In the genomic region with DNA sequence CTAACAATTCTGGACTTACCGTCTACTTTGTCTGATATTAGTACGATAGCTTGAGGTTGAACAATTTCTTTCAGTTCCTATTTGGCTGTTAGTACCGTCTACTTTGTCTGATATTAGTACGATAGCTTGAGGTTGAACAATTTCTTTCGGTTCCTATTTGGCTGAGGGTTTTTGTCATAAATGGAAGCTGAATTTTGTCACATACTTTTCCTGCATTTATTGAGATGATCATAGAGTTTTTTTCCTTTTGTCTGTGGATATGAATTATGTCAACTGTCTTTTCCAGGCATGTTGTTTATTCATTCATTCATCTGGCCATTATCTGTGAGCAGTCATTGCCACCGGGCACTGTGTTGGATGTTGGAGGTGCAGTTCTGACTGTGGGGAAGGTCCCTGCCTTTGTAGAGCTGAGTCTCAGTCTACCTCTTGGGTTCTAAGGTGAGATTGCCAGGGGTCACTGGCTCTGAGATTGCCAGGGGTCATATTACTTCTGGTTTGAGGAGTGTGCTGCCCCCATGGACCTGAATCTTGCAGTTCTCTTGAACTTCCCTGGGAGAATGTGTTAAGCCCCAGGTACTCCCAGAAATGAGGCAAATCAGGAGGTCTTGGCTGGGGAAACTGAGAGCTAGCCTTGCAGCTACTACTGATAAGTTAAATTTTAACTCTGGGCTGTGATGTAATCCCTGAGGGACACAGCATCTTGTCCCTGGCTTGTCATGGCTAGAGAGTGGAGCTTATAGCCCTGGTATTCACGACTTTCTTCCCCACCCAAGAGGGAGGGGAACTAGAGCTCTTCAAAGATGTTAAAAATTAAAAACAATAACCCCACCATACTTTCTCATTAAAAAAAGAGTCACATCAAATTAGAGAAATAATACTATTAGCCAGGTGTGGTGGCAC, we compare ENCODE assay signal across 11 cellular contexts.
A peak's percentile ranks its signal among the peaks of the same experiment; 100 is the strongest.
DNase-seq lines count a peak whose midpoint lies in the region; ATAC-seq, FAIRE-seq and TF ChIP-seq lines count a peak whose summit lies in the region.
"Had no signal": no experiment of that assay in that cellular context is flagged by ENCODE, and none has a peak within 500 bp of the region (broad histone marks: within the 10 kb centered on the region; RNA-seq: fewer than 3 reads in every experiment).

No MANE protein-coding gene starts in this region.

- no TSS peak for BruUV-seq in Caco-2 (replicated peaks; lab: Mats Ljungman, UMichigan)

- H3K4me1 ChIP-seq in astrocyte (ENCODE audit: insufficient read depth, low read length) (peaks cover 7% of the 10 kb centered on the region), Caco-2 (no peaks in the 10 kb centered on the region)

- H2AFZ ChIP-seq in astrocyte (ENCODE audit: low read depth, low read length) = no peak overlapping the region

- H3K4me3 Mint-ChIP-seq in astrocyte (ENCODE audit: unreplicated experiment) (no peak overlapping the region), Caco-2 (ENCODE audit: unreplicated experiment) (no peak overlapping the region)

- no peak overlapping the region for H3K4me2 ChIP-seq in astrocyte (ENCODE audit: low read length)

- no peaks in the 10 kb centered on the region for H3K36me3 ChIP-seq in astrocyte (ENCODE audit: insufficient read depth, low read length)
- H3K36me3 ChIP-seq in Caco-2 (ENCODE audit: control insufficient read depth, insufficient read depth, low read length) = no peaks in the 10 kb centered on the region

- no peaks in the 10 kb centered on the region for H4K20me1 ChIP-seq in astrocyte (ENCODE audit: insufficient read depth, low read length)

- POLR2A ChIA-PET in Caco-2 (lab: Charles Lee) = no interaction called here

- H3K36me3 Mint-ChIP-seq in astrocyte (ENCODE audit: low read depth, unreplicated experiment) (no peaks in the 10 kb centered on the region), Caco-2 (ENCODE audit: insufficient read depth, unreplicated experiment) (peaks cover 6% of the 10 kb centered on the region)

- no peak overlapping the region for H3K27ac ChIP-seq in astrocyte (ENCODE audit: low read depth, low read length)

- H3K4me3 ChIP-seq in astrocyte (ENCODE audit: insufficient read depth, low read depth, low read length) (no peak overlapping the region), Caco-2 (ENCODE audit: low read depth, low read length) (no peak overlapping the region)

- H3K27ac Mint-ChIP-seq in astrocyte (ENCODE audit: unreplicated experiment) (no peak overlapping the region), Caco-2 (ENCODE audit: unreplicated experiment) (no peak overlapping the region)

- H3K27me3 ChIP-seq in astrocyte (ENCODE audit: insufficient read depth, low read length) = no peaks in the 10 kb centered on the region
- H3K27me3 ChIP-seq in Caco-2 (replicated peaks; ENCODE audit: control insufficient read depth, insufficient read depth, low read length) = no peaks in the 10 kb centered on the region

- H3K4me1 Mint-ChIP-seq in astrocyte (ENCODE audit: low read depth, unreplicated experiment) (no peaks in the 10 kb centered on the region), Caco-2 (ENCODE audit: low read depth, unreplicated experiment) (peaks cover 7% of the 10 kb centered on the region)

- FAIRE-seq in astrocyte (lab: Jason Lieb, UNC) = peak; percentile 47

- DNase-seq in astrocyte (ENCODE audit: low read depth) = no peak
- DNase-seq in activated CD8-positive, alpha-beta memory T cell treated with anti-CD3 and anti-CD28 coated beads for 24 hours = no peak
- DNase-seq in activated CD4-positive, alpha-beta T cell treated with anti-CD3 and anti-CD28 coated beads for 4 hours = no peak
- no peak for DNase-seq in RPMI8226
- no peak for DNase-seq in Caco-2
- DNase-seq: DND-41, glutamatergic neuron, NCI-H2107 had no signal

- no peak for TF ChIP-seq CTCF in astrocyte (IDR thresholded peaks at IDR 0.05; ENCODE audit: insufficient read depth, low read depth, low read length)
- no peak for TF ChIP-seq CTCF in Caco-2 (IDR thresholded peaks at IDR 0.05; ENCODE audit: insufficient read depth in 1 of 2, low read depth in 1 of 2, low read length in 1 of 2, severe bottlenecking in 1 of 2, unreplicated experiment in 1 of 2)

- H3K9ac ChIP-seq in astrocyte (ENCODE audit: low read length) = no peak overlapping the region

- peak; percentile 95 for ATAC-seq in GM18867 (IDR thresholded peaks at IDR 0.05; ENCODE audit: unreplicated experiment)
- peak; percentile 87 for ATAC-seq in GM21447 (IDR thresholded peaks at IDR 0.05; ENCODE audit: unreplicated experiment)
- peak; percentile 71 for ATAC-seq in HG03097 (IDR thresholded peaks at IDR 0.05; ENCODE audit: low FRiP score, unreplicated experiment)

- intact Hi-C loops in Caco-2 (cut with micrococcal nuclease; ENCODE audit: unreplicated experiment) = no loop called here

- peaks cover 16% of the 10 kb centered on the region for H3K27me3 Mint-ChIP-seq in astrocyte (ENCODE audit: low read depth, unreplicated experiment)
- H3K27me3 Mint-ChIP-seq in Caco-2 (ENCODE audit: insufficient read depth, unreplicated experiment) = no peaks in the 10 kb centered on the region

- H3K9me3 ChIP-seq in astrocyte (ENCODE audit: insufficient read depth, low read depth, low read length) (no peaks in the 10 kb centered on the region), Caco-2 (no peaks in the 10 kb centered on the region)

- H3K79me2 ChIP-seq in astrocyte (ENCODE audit: insufficient read depth, low read length) = no peaks in the 10 kb centered on the region

- CTCF ChIA-PET in Caco-2 (lab: Charles Lee) = no interaction called here

- H3K9me3 Mint-ChIP-seq in astrocyte (ENCODE audit: unreplicated experiment) (peaks cover 2% of the 10 kb centered on the region), Caco-2 (ENCODE audit: unreplicated experiment) (no peaks in the 10 kb centered on the region)
